In genomic region chr16:50558913-50559312, GRCh38 we compare ENCODE assay signal across 8 cellular contexts. TPM values are rescaled to one million over a fixed set of nuclear protein-coding genes. Genes with fewer than 3 reads are reported as not detected.
"Had no signal": no experiment of that assay in that cellular context is flagged by ENCODE, and none has a peak within 500 bp of the region (broad histone marks: within the 10 kb centered on the region; RNA-seq: fewer than 3 reads in every experiment).

No MANE protein-coding gene starts in this region.

- H3K9ac ChIP-seq: GM23248 had no signal

- H3K4me3 Mint-ChIP-seq: HFFc6 had no signal

- H2AFZ ChIP-seq: GM23248 had no signal

- H3K27ac Mint-ChIP-seq: HFFc6 had no signal

- H3K4me1 ChIP-seq: HAP-1 had no signal

- H3K36me3 ChIP-seq: HAP-1 had no signal

- ATAC-seq: HCT116 had no signal

- H3K4me3 ChIP-seq: GM23248, HAP-1 had no signal

- DNase-seq: GM23248, GOT3, H7, HFFc6, IMR-90 had no signal

- H3K9me3 Mint-ChIP-seq: HFFc6 had no signal

- H3K27ac ChIP-seq: GM23248, HL-60 had no signal

RNA-seq across cellular contexts. Expression of gene NKD1, which starts 10.7 kb away (rescaled TPM):
- total RNA-seq: GM23248, HFFc6, IMR-90 had no signal
- polyA plus RNA-seq: GM23248, IMR-90 had no signal
